11 cellular contexts compared by ENCODE assay signal in genomic region chr17:34235389-34236028, GRCh38. TPM values are rescaled to one million over a fixed set of nuclear protein-coding genes. Genes with fewer than 3 reads are reported as not detected.
DNase-seq lines count a peak whose midpoint lies in the region; ATAC-seq, FAIRE-seq and TF ChIP-seq lines count a peak whose summit lies in the region.
"Had no signal": no experiment of that assay in that cellular context is flagged by ENCODE, and none has a peak within 500 bp of the region (broad histone marks: within the 10 kb centered on the region; RNA-seq: fewer than 3 reads in every experiment).

No MANE protein-coding gene starts in this region.

- DNase-seq in HL-60 (ENCODE audit: low read depth in 1 of 2, low spot score in 1 of 2) (peak in 1 of 2 experiments; percentile 27), colonic mucosa (peak; percentile 41), left lobe of liver (ENCODE audit: low spot score) (peak; percentile 77), small intestine (peak; percentile 37), activated T-cell treated with anti-CD3 and anti-CD28 coated beads for 4 hours (no peak), KBM-7 (no peak)
- no peak for DNase-seq in CD8-positive, alpha-beta T cell
- DNase-seq: cortex of kidney, SW 1271 had no signal

- no peak for TF ChIP-seq POLR2A in GM18505 (IDR thresholded peaks at IDR 0.05; ENCODE audit: borderline replicate concordance, extremely low read depth, insufficient read depth, insufficient read length)

- POLR2A ChIA-PET in CD8-positive, alpha-beta T cell (lab: Charles Lee) = no interaction called here

- no peak for TF ChIP-seq CTCF in HL-60 (IDR thresholded peaks at IDR 0.05; ENCODE audit: insufficient read depth, low read length)
- no peak for TF ChIP-seq CTCF in colonic mucosa (IDR thresholded peaks at IDR 0.05)
- no peak for TF ChIP-seq CTCF in CD8-positive, alpha-beta T cell (IDR thresholded peaks at IDR 0.05)

- H3K9ac ChIP-seq in colonic mucosa (ENCODE audit: low read depth in 2 of 2, low read length in 2 of 2) = no peak overlapping the region

- H3K27ac ChIP-seq in HL-60 (replicated peaks) = peak overlapping the region; percentile 93
- peak overlapping the region; percentile 20 for H3K27ac ChIP-seq in colonic mucosa
- H3K27ac ChIP-seq in small intestine (ENCODE audit: low read depth in 1 of 2, low read length in 1 of 2) = peak overlapping the region in 1 of 2 donors; percentile 77
- H3K27ac ChIP-seq in CD8-positive, alpha-beta T cell (ENCODE audit: low read depth, low read length) = no peak overlapping the region

- H3K36me3 ChIP-seq in colonic mucosa (no peaks in the 10 kb centered on the region), small intestine (ENCODE audit: control insufficient read depth in 2 of 2, insufficient read depth in 2 of 2, low read length in 2 of 2) (no peaks in the 10 kb centered on the region)
- no peaks in the 10 kb centered on the region for H3K36me3 ChIP-seq in CD8-positive, alpha-beta T cell (ENCODE audit: insufficient read depth, low read length)

- in situ Hi-C loops in KBM-7 (cut with MboI; ENCODE audit: low pct_unique_long_range_greater_than_20kb, low sequenced_read_pairs) = no loop called here

- H3K4me3 Mint-ChIP-seq in CD8-positive, alpha-beta T cell = no peak overlapping the region

- H3K27me3 ChIP-seq in HL-60 (ENCODE audit: insufficient read depth, poor library complexity, severe bottlenecking) (no peaks in the 10 kb centered on the region), colonic mucosa (no peaks in the 10 kb centered on the region), small intestine (ENCODE audit: control insufficient read depth in 2 of 2, insufficient read depth in 2 of 2, low read length in 2 of 2) (no peaks in the 10 kb centered on the region)
- H3K27me3 ChIP-seq in CD8-positive, alpha-beta T cell (ENCODE audit: insufficient read depth, low read length) = no peaks in the 10 kb centered on the region

- 20 to 29% (median 21%) methylated on average over 6 of the region's 6 CpGs for WGBS in small intestine, 3 donors

- no peaks in the 10 kb centered on the region for H3K4me1 Mint-ChIP-seq in CD8-positive, alpha-beta T cell (ENCODE audit: low read depth)

- H3K9me3 ChIP-seq in colonic mucosa (no peaks in the 10 kb centered on the region), small intestine (ENCODE audit: control insufficient read depth, low read depth) (no peaks in the 10 kb centered on the region)
- H3K9me3 ChIP-seq in CD8-positive, alpha-beta T cell (ENCODE audit: low read length) = no peaks in the 10 kb centered on the region

- H3K9me3 Mint-ChIP-seq in CD8-positive, alpha-beta T cell = no peaks in the 10 kb centered on the region

- H3K27ac Mint-ChIP-seq in CD8-positive, alpha-beta T cell = no peak overlapping the region

- intact Hi-C loops in colonic mucosa (cut with DNase I) = no loop called here
- intact Hi-C loops in CD8-positive, alpha-beta T cell (cut with DNase I, micrococcal nuclease) = no loop called here

- CTCF ChIA-PET in CD8-positive, alpha-beta T cell (lab: Charles Lee) = interaction anchor here (1.1 kb wide), 1 partner anchor 35 kb away, joined by 3 read pairs; no protein-coding TSS in a partner anchor

- ATAC-seq in left lobe of liver = peak; percentile 97
- ATAC-seq in GM18505 (IDR thresholded peaks at IDR 0.05; ENCODE audit: unreplicated experiment) = no peak
- no peak for ATAC-seq in CD8-positive, alpha-beta T cell

- H3K4me3 ChIP-seq in HL-60 (replicated peaks; ENCODE audit: insufficient read depth, low read length) (no peak overlapping the region), colonic mucosa (no peak overlapping the region), small intestine (ENCODE audit: low read depth in 1 of 2, low read length in 2 of 2) (no peak overlapping the region)
- no peak overlapping the region for H3K4me3 ChIP-seq in CD8-positive, alpha-beta T cell (ENCODE audit: low read depth, low read length)

- H3K4me1 ChIP-seq in colonic mucosa = no peaks in the 10 kb centered on the region
- peaks cover 0 to 20% of the 10 kb centered on the region in 2 donors for H3K4me1 ChIP-seq in small intestine (ENCODE audit: control insufficient read depth in 2 of 2, insufficient read depth in 1 of 2, low read depth in 1 of 2, low read length in 1 of 2)
- H3K4me1 ChIP-seq in CD8-positive, alpha-beta T cell (ENCODE audit: insufficient read depth, low read length) = no peaks in the 10 kb centered on the region

- peaks cover 23% of the 10 kb centered on the region for H3K27me3 Mint-ChIP-seq in CD8-positive, alpha-beta T cell (ENCODE audit: low read depth)

- no peaks in the 10 kb centered on the region for H3K36me3 Mint-ChIP-seq in CD8-positive, alpha-beta T cell

- no peak for FAIRE-seq in small intestine (lab: Jason Lieb, UNC)

RNA-seq across cellular contexts. Expression of gene CCL2, which starts 19.6 kb away (rescaled TPM):
- total RNA-seq in colonic mucosa = 10 to 100 TPM in 1 of 2 donors, 1 to 10 TPM in 1; 4.2 to 96.2 TPM
- 0.91 TPM for total RNA-seq in left lobe of liver
- polyA plus RNA-seq in small intestine = 10 to 100 TPM in 2 of 3 donors, 1 to 10 TPM in 1; 6.0 to 29.2 (median 21.9) TPM
- not detected for total RNA-seq in CD8-positive, alpha-beta T cell

RNA-seq across cellular contexts. Expression of gene CCL7, which starts 34.5 kb away (rescaled TPM):
- total RNA-seq in colonic mucosa (under 1 TPM in 1 of 2 donors, not detected in 1; 0.72 TPM), left lobe of liver (not detected)
- under 1 TPM in 1 of 3 donors, not detected in 2; 0.15 TPM for polyA plus RNA-seq in small intestine
- not detected for total RNA-seq in CD8-positive, alpha-beta T cell

RNA-seq across cellular contexts. Expression of gene CCL11, which starts 50.0 kb away (rescaled TPM):
- total RNA-seq in colonic mucosa = 10 to 100 TPM in 1 of 2 donors, under 1 TPM in 1; 0.25 to 10.9 TPM
- not detected for total RNA-seq in left lobe of liver
- 10 to 100 TPM in 1 of 3 donors, under 1 TPM in 1, not detected in 1; 0.45 to 12.4 TPM for polyA plus RNA-seq in small intestine
- total RNA-seq in CD8-positive, alpha-beta T cell = not detected
- total RNA-seq: subcutaneous adipose tissue had no signal

Comparison
In these comparisons a context has a peak if more than half of its experiments do, and no peak if none do; other contexts are left out.
1. DNase-seq: peak in colonic mucosa (single experiment), left lobe of liver (single experiment) and small intestine (single experiment); none in CD8-positive, alpha-beta T cell (0 of 7), activated T-cell treated with anti-CD3 and anti-CD28 coated beads for 4 hours (single experiment) and KBM-7 (single experiment).